In genomic region chr1:5343256-5344020, GRCh38 we compare ENCODE assay signal across 15 cellular contexts.
A peak's percentile ranks its signal among the peaks of the same experiment; 100 is the strongest.
DNase-seq lines count a peak whose midpoint lies in the region; ATAC-seq and TF ChIP-seq lines count a peak whose summit lies in the region.
"Had no signal": no experiment of that assay in that cellular context is flagged by ENCODE, and none has a peak within 500 bp of the region (broad histone marks: within the 10 kb centered on the region; RNA-seq: fewer than 3 reads in every experiment).

No MANE protein-coding gene starts in this region.

- H2BK20ac ChIP-seq in IMR-90 (ENCODE audit: low read depth, low read length): no peak overlapping the region

- ATAC-seq in IMR-90 (ENCODE audit: low read depth) (no peak), gastrocnemius medialis (no peak)

- POLR2A ChIA-PET in IMR-90 (lab: Charles Lee; ENCODE audit: unreplicated experiment): no interaction called here

- no peak overlapping the region for H4K5ac ChIP-seq in IMR-90 (ENCODE audit: low read depth, low read length)

- no peak for TF ChIP-seq RAD21 in IMR-90 (IDR thresholded peaks at IDR 0.05; ENCODE audit: low read length)

- TF ChIP-seq CTCF in IMR-90 (conservative IDR thresholded peaks at IDR 0.05; ENCODE audit: low read depth, low read length) (no peak), nephron progenitor cell (IDR thresholded peaks at IDR 0.05) (no peak), vagina (IDR thresholded peaks at IDR 0.05) (no peak), gastrocnemius medialis (IDR thresholded peaks at IDR 0.05 in 4 of 5, conservative IDR thresholded peaks at IDR 0.05 in 1 of 5) (no peak)

- no peak overlapping the region for H3K27ac Mint-ChIP-seq in nephron progenitor cell
- H3K27ac Mint-ChIP-seq: CD4-positive, alpha-beta memory T cell; H9 had no signal

- no peak for DNase-seq in IMR-90
- peak; percentile 22 for DNase-seq in islet precursor cell
- DNase-seq in nephron progenitor cell: peak; percentile 8
- DNase-seq in vagina (ENCODE audit: extremely low spot score in 2 of 2): peak; percentile 60 to 95
- no peak for DNase-seq in HUDEP-2 (lab: John Stamatoyannopoulos, UW; ENCODE audit: unreplicated experiment in 76 of 76)
- DNase-seq in gastrocnemius medialis: no peak
- DNase-seq in HK-2 (ENCODE audit: unreplicated experiment): no peak
- DNase-seq: 8988T; CD4-positive, alpha-beta memory T cell; DMS153; DMS79; GF-D8; H9 had no signal

- H4K20me1 ChIP-seq in IMR-90 (ENCODE audit: insufficient read depth, low read length): no peaks in the 10 kb centered on the region
- H4K20me1 ChIP-seq: BLaER1 had no signal

- CTCF ChIA-PET in IMR-90 (lab: Yijun Ruan, JAX): no interaction called here

- H3K9me3 Mint-ChIP-seq in nephron progenitor cell: no peaks in the 10 kb centered on the region
- H3K9me3 Mint-ChIP-seq: H9 had no signal

- H2AK5ac ChIP-seq in IMR-90 (ENCODE audit: low read depth, low read length): no peak overlapping the region

- H3K36me3 ChIP-seq in IMR-90 (ENCODE audit: control insufficient read depth, insufficient read depth, low read length) (no peaks in the 10 kb centered on the region), vagina (no peaks in the 10 kb centered on the region), gastrocnemius medialis (no peaks in the 10 kb centered on the region)
- H3K36me3 ChIP-seq: BLaER1 had no signal

- no peaks in the 10 kb centered on the region for H3K4me1 Mint-ChIP-seq in nephron progenitor cell
- H3K4me1 Mint-ChIP-seq: CD14-positive monocyte, H9 had no signal

- H2BK5ac ChIP-seq in IMR-90 (ENCODE audit: low read depth, low read length, poor library complexity, severe bottlenecking): no peak overlapping the region

- H3K14ac ChIP-seq in IMR-90 (replicated peaks; ENCODE audit: low read depth, low read length): no peak overlapping the region

- intact Hi-C loops in IMR-90 (cut with micrococcal nuclease): no loop called here
- intact Hi-C loops in vagina (cut with DNase I): no loop called here
- intact Hi-C loops in gastrocnemius medialis (cut with DNase I; ENCODE audit: low total_unique reads): no loop called here

- H2AK9ac ChIP-seq in IMR-90 (replicated peaks; ENCODE audit: low read depth, low read length, poor library complexity): peak overlapping the region; percentile 14

- peaks cover 11% of the 10 kb centered on the region for H3K27me3 Mint-ChIP-seq in nephron progenitor cell (ENCODE audit: low read depth, poor library complexity)

- no peak overlapping the region for H3K23ac ChIP-seq in IMR-90 (ENCODE audit: low read depth, low read length)

- H3K36me3 Mint-ChIP-seq in nephron progenitor cell (ENCODE audit: low read depth): no peaks in the 10 kb centered on the region
- H3K36me3 Mint-ChIP-seq: CD14-positive monocyte; CD4-positive, alpha-beta memory T cell had no signal

- no TSS peak for BruUV-seq in IMR-90 (replicated peaks; lab: Mats Ljungman, UMichigan)

- TF ChIP-seq POLR2A in IMR-90 (IDR thresholded peaks at IDR 0.05; ENCODE audit: low read depth, low read length): no peak
- TF ChIP-seq POLR2A in vagina (IDR thresholded peaks at IDR 0.05): no peak
- TF ChIP-seq POLR2A in gastrocnemius medialis (IDR thresholded peaks at IDR 0.05): no peak

- H3K79me1 ChIP-seq in IMR-90 (ENCODE audit: low read depth in 1 of 2, low read length in 2 of 2): no peaks in the 10 kb centered on the region

- H3K4me3 Mint-ChIP-seq in nephron progenitor cell: no peak overlapping the region
- H3K4me3 Mint-ChIP-seq: CD14-positive monocyte; CD4-positive, alpha-beta memory T cell; H9 had no signal

- H2BK15ac ChIP-seq in IMR-90 (ENCODE audit: low read depth, low read length): no peak overlapping the region

- in situ Hi-C loops in IMR-90 (cut with MboI; ENCODE audit: low sequenced_read_pairs) (no loop called here), gastrocnemius medialis (cut with MboI; ENCODE audit: low sequenced_read_pairs in 4 of 4) (no loop called here)

- no peak overlapping the region for H2AFZ ChIP-seq in IMR-90 (replicated peaks; ENCODE audit: low read length, poor library complexity)

- H3K4me2 ChIP-seq in IMR-90 (ENCODE audit: low read depth, low read length): no peak overlapping the region
- H3K4me2 ChIP-seq: BLaER1 had no signal

- dilution Hi-C loops in IMR-90 (cut with HindIII; ENCODE audit: low sequenced_read_pairs, unreplicated experiment): no loop called here

- H3K9me3 ChIP-seq in IMR-90 (ENCODE audit: control insufficient read depth, insufficient read depth, low read length) (peaks cover 43% of the 10 kb centered on the region), vagina (no peaks in the 10 kb centered on the region), gastrocnemius medialis (no peaks in the 10 kb centered on the region)
- H3K9me3 ChIP-seq: BLaER1 had no signal

- no peak overlapping the region for H3K4me3 ChIP-seq in IMR-90 (ENCODE audit: insufficient read depth, low read depth, low read length)
- no peak overlapping the region for H3K4me3 ChIP-seq in vagina
- no peak overlapping the region for H3K4me3 ChIP-seq in gastrocnemius medialis
- H3K4me3 ChIP-seq: BLaER1 had no signal

- H3K27ac ChIP-seq in IMR-90 (ENCODE audit: insufficient read depth, low read length): no peak overlapping the region
- no peak overlapping the region for H3K27ac ChIP-seq in vagina
- no peak overlapping the region for H3K27ac ChIP-seq in gastrocnemius medialis
- H3K27ac ChIP-seq: BLaER1 had no signal

- H2BK120ac ChIP-seq in IMR-90 (ENCODE audit: low read depth, low read length): no peak overlapping the region

- H3K4me1 ChIP-seq in IMR-90 (ENCODE audit: control insufficient read depth, insufficient read depth, low read length): no peaks in the 10 kb centered on the region
- H3K4me1 ChIP-seq in vagina: no peaks in the 10 kb centered on the region
- no peaks in the 10 kb centered on the region for H3K4me1 ChIP-seq in gastrocnemius medialis

- no peaks in the 10 kb centered on the region for H3K9me1 ChIP-seq in IMR-90 (ENCODE audit: insufficient read depth, low read length)

- H4K91ac ChIP-seq in IMR-90 (ENCODE audit: insufficient read depth, low read depth, low read length): no peak overlapping the region

- WGBS in IMR-90 (ENCODE audit: extremely low coverage in 2 of 2, insufficient read length in 1 of 2), 2 experiments: 0% methylated on average over 2 of the region's 10 CpGs; no CpG with 5 or more reads in 1 of the 2 experiments

- H3K56ac ChIP-seq in IMR-90 (ENCODE audit: extremely low read depth, insufficient read depth, low read length): no peak overlapping the region

- H3K4ac ChIP-seq in IMR-90 (ENCODE audit: low read depth, low read length): no peak overlapping the region

- no peak overlapping the region for H3K9ac ChIP-seq in IMR-90 (ENCODE audit: low read depth, low read length)
- H3K9ac ChIP-seq: BLaER1 had no signal

- H4K8ac ChIP-seq in IMR-90 (ENCODE audit: low read depth in 2 of 2, low read length in 2 of 2): no peak overlapping the region

- no peaks in the 10 kb centered on the region for H3K27me3 ChIP-seq in IMR-90 (ENCODE audit: control insufficient read depth, insufficient read depth, low read length)
- H3K27me3 ChIP-seq in vagina: no peaks in the 10 kb centered on the region
- no peaks in the 10 kb centered on the region for H3K27me3 ChIP-seq in gastrocnemius medialis
- H3K27me3 ChIP-seq: BLaER1 had no signal

- no peak overlapping the region for H3K18ac ChIP-seq in IMR-90 (ENCODE audit: low read depth, low read length)

TF ChIP-seq in IMR-90, 13 proteins besides CTCF, POLR2A, EP300 and RAD21:
- TF ChIP-seq CHD1 (IDR thresholded peaks at IDR 0.05; ENCODE audit: low read depth, low read length) (no peak), MAZ (IDR thresholded peaks at IDR 0.05; ENCODE audit: borderline replicate concordance, low read depth, low read length) (no peak), FOS (IDR thresholded peaks at IDR 0.05; ENCODE audit: low read depth, low read length) (no peak), BHLHE40 (IDR thresholded peaks at IDR 0.05; ENCODE audit: low read depth, low read length) (no peak)

Comparison
In these comparisons a context has a peak if more than half of its experiments do, and no peak if none do; other contexts are left out.
1. DNase-seq: peak in islet precursor cell (single experiment), nephron progenitor cell (single experiment) and vagina (2 of 2); none in IMR-90 (single experiment), HUDEP-2 (0 of 76), gastrocnemius medialis (0 of 2) and HK-2 (single experiment).